In the genomic region with DNA sequence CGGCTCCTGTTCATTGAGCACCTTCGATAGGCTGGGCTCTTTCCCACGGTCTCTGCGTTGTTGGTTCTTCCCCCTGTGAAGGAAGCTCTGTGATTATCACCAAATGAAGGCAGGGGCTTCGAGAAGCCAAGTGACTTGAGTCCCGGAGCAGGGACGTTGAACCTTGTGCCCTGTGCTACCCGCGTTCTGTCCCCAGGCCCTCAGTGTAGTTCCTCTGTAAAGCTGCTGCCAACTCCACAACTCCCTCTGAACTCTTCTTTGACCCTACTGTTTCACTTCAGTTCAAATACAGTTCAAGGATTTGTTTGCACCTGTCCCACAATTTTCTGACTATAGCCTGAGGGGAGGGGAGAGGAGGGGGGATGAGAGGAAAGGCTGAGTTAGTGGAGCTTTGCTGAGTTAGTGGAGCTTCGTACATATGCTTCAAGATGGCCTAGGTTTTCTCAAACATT, we compare ENCODE assay signal across 8 cellular contexts.
DNase-seq lines count a peak whose midpoint lies in the region; TF ChIP-seq lines count a peak whose summit lies in the region.

No MANE protein-coding gene starts in this region.

- peak overlapping the region; percentile 36 for H3K4me3 ChIP-seq in effector memory CD4-positive, alpha-beta T cell (ENCODE audit: insufficient read depth, low read depth, low read length, poor library complexity, severe bottlenecking)

- H3K27ac ChIP-seq in effector memory CD4-positive, alpha-beta T cell (ENCODE audit: insufficient read depth, low read length, poor library complexity, severe bottlenecking), result peak overlapping the region; percentile 87

- peaks cover 8% of the 10 kb centered on the region for H3K36me3 Mint-ChIP-seq in nephron progenitor cell (ENCODE audit: low read depth)

- no peak for TF ChIP-seq CTCF in nephron progenitor cell (IDR thresholded peaks at IDR 0.05)

- H3K9me3 Mint-ChIP-seq in nephron progenitor cell, result peaks cover 71% of the 10 kb centered on the region

- peaks cover 2% of the 10 kb centered on the region for H3K27me3 Mint-ChIP-seq in nephron progenitor cell (ENCODE audit: low read depth, poor library complexity)

- no peaks in the 10 kb centered on the region for H3K36me3 ChIP-seq in effector memory CD4-positive, alpha-beta T cell (ENCODE audit: control insufficient read depth, insufficient read depth, low read length)

- no peaks in the 10 kb centered on the region for H3K9me3 ChIP-seq in effector memory CD4-positive, alpha-beta T cell (ENCODE audit: control insufficient read depth, low read length)

- H3K4me1 ChIP-seq in effector memory CD4-positive, alpha-beta T cell (ENCODE audit: control insufficient read depth, insufficient read depth, low read length, poor library complexity, severe bottlenecking), result peaks cover 3% of the 10 kb centered on the region

- peak overlapping the region; percentile 83 for H3K4me3 Mint-ChIP-seq in nephron progenitor cell

- H3K27ac Mint-ChIP-seq in nephron progenitor cell, result peak overlapping the region; percentile 99

- DNase-seq in NCI-H2081 (lab: John Stamatoyannopoulos, UW) (peak; percentile 49 to 65), NCI-H2081 treated with DMSO at 0.1 percent for 48 hours (lab: John Stamatoyannopoulos, UW) (no peak), NCI-H69 (lab: John Stamatoyannopoulos, UW) (peak; percentile 88), nephron progenitor cell (no peak), OCI-M2 (lab: John Stamatoyannopoulos, UW; ENCODE audit: unreplicated experiment) (no peak), germinal center (ENCODE audit: low spot score) (no peak), NCI-H2171 (lab: John Stamatoyannopoulos, UW) (no peak)
- DNase-seq in effector memory CD4-positive, alpha-beta T cell, result no peak

- H3K27me3 ChIP-seq in effector memory CD4-positive, alpha-beta T cell (replicated peaks; ENCODE audit: control insufficient read depth, insufficient read depth, low read length, poor library complexity, severe bottlenecking), result no peaks in the 10 kb centered on the region

- peaks cover 28% of the 10 kb centered on the region for H3K4me1 Mint-ChIP-seq in nephron progenitor cell

Comparison
In these comparisons a context has a peak if more than half of its experiments do, and no peak if none do; other contexts are left out.
1. DNase-seq: peak in NCI-H2081 (2 of 2) and NCI-H69 (single experiment); none in NCI-H2081 treated with DMSO at 0.1 percent for 48 hours (single experiment), effector memory CD4-positive, alpha-beta T cell (0 of 3), nephron progenitor cell (single experiment), OCI-M2 (single experiment), germinal center (single experiment) and NCI-H2171 (single experiment).